Comparison of ENCODE assay signal across 2 cellular contexts in the genomic region with DNA sequence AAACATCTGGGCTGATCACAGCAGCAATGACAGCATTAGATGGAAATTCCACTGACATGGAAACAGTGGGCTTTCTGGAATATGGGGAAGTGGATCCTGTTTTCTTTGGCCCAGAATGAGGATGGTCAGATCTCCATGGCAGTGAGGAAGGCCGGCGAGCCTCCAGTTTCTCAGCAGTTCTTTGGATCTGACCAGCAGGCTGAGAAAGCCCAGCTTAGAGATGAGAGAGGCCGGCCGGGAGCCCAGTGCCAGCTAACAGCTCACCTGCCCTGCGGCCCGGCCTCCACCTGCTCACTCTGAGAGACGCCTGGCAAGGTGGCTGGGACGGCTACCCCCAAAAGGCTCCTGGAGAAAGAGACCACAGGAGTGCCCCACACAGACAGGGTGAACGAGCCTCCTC.
TF ChIP-seq lines count a peak whose summit lies in the region.

No MANE protein-coding gene starts in this region.

TF ChIP-seq in IMR-90, 13 proteins besides CTCF, POLR2A, EP300 and RAD21:
- TF ChIP-seq FOS (IDR thresholded peaks at IDR 0.05; ENCODE audit: low read depth, low read length) = no peak
- TF ChIP-seq, protein P1, sequence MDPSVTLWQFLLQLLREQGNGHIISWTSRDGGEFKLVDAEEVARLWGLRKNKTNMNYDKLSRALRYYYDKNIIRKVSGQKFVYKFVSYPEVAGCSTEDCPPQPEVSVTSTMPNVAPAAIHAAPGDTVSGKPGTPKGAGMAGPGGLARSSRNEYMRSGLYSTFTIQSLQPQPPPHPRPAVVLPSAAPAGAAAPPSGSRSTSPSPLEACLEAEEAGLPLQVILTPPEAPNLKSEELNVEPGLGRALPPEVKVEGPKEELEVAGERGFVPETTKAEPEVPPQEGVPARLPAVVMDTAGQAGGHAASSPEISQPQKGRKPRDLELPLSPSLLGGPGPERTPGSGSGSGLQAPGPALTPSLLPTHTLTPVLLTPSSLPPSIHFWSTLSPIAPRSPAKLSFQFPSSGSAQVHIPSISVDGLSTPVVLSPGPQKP (IDR thresholded peaks at IDR 0.05; ENCODE audit: borderline replicate concordance, low read depth, low read length) = no peak
- TF ChIP-seq CEBPB (IDR thresholded peaks at IDR 0.05; ENCODE audit: low read depth, low read length) = no peak
- TF ChIP-seq RCOR1 (IDR thresholded peaks at IDR 0.05; ENCODE audit: insufficient replicate concordance, low read length) = no peak
- no peak for TF ChIP-seq RFX5 (IDR thresholded peaks at IDR 0.05; ENCODE audit: low read depth, low read length)
- no peak for TF ChIP-seq NFE2L2 (IDR thresholded peaks at IDR 0.05; ENCODE audit: low read depth, low read length)
- TF ChIP-seq, protein P2, sequence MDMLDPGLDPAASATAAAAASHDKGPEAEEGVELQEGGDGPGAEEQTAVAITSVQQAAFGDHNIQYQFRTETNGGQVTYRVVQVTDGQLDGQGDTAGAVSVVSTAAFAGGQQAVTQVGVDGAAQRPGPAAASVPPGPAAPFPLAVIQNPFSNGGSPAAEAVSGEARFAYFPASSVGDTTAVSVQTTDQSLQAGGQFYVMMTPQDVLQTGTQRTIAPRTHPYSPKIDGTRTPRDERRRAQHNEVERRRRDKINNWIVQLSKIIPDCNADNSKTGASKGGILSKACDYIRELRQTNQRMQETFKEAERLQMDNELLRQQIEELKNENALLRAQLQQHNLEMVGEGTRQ (IDR thresholded peaks at IDR 0.05; ENCODE audit: low read depth, low read length) = no peak
- TF ChIP-seq MXI1 (IDR thresholded peaks at IDR 0.05; ENCODE audit: borderline replicate concordance, low read depth, low read length) = no peak
- no peak for TF ChIP-seq MAZ (IDR thresholded peaks at IDR 0.05; ENCODE audit: borderline replicate concordance, low read depth, low read length)
- no peak for TF ChIP-seq MAFK (IDR thresholded peaks at IDR 0.05; ENCODE audit: low read depth, low read length)
- no peak for TF ChIP-seq SMC3 (IDR thresholded peaks at IDR 0.05; ENCODE audit: low read depth, low read length)
- TF ChIP-seq CHD1 (IDR thresholded peaks at IDR 0.05; ENCODE audit: low read depth, low read length) = no peak
- no peak for TF ChIP-seq BHLHE40 (IDR thresholded peaks at IDR 0.05; ENCODE audit: low read depth, low read length)

TF ChIP-seq in H1, 55 proteins besides CTCF, POLR2A, EP300 and RAD21:
- TF ChIP-seq EGR1 (IDR thresholded peaks at IDR 0.05; ENCODE audit: borderline replicate concordance, low read depth, low read length) (no peak), CREB1 (IDR thresholded peaks at IDR 0.05) (no peak)
- TF ChIP-seq, protein P3, sequence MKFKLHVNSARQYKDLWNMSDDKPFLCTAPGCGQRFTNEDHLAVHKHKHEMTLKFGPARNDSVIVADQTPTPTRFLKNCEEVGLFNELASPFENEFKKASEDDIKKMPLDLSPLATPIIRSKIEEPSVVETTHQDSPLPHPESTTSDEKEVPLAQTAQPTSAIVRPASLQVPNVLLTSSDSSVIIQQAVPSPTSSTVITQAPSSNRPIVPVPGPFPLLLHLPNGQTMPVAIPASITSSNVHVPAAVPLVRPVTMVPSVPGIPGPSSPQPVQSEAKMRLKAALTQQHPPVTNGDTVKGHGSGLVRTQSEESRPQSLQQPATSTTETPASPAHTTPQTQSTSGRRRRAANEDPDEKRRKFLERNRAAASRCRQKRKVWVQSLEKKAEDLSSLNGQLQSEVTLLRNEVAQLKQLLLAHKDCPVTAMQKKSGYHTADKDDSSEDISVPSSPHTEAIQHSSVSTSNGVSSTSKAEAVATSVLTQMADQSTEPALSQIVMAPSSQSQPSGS (IDR thresholded peaks at IDR 0.05; ENCODE audit: low read length) = no peak
